Comparison of ENCODE assay signal across 8 cellular contexts in genomic region chr19:45973564-45974338, GRCh38. TPM values are rescaled to one million over a fixed set of nuclear protein-coding genes. Genes with fewer than 3 reads are reported as not detected.
DNase-seq lines count a peak whose midpoint lies in the region; ATAC-seq and TF ChIP-seq lines count a peak whose summit lies in the region.

Gene NOVA2, minus strand, starts transcription at chr19:45973865. Its CDS starts 514 bp downstream, at chr19:45973351.

- no peak within 1 kb of the TSS for H2BK120ac ChIP-seq in neuronal stem cell (ENCODE audit: low read depth, low read length)

- peaks cover 2% of the 10 kb centered on the region for H3K79me1 ChIP-seq in neuronal stem cell (ENCODE audit: low read depth, low read length)

- peaks cover 61% of the 10 kb centered on the region for H3K27me3 Mint-ChIP-seq in activated T-helper 1 cell treated with anti-CD3 and anti-CD28 coated beads, Interleukin-12 subunit alpha, Interleukin-12 subunit beta, Interleukin-2, Interleukin-4 antibody, amounts not matched to agents 30 ng/mL and 10 ng/mL and 1 ng/mL, durations not matched to agents 14 hours and 24 hours and 36 hours (ENCODE audit: insufficient read depth)

- peak within 1 kb of the TSS; percentile 86 for H3K9ac ChIP-seq in neuronal stem cell (ENCODE audit: low read depth, low read length, poor library complexity)

- H3K4me1 ChIP-seq in gastroesophageal sphincter (peaks cover 0 to 20% (median 3%) of the 10 kb centered on the region in 3 donors), neuronal stem cell (ENCODE audit: control insufficient read depth in 2 of 2, insufficient read depth in 1 of 2, low read depth in 1 of 2, low read length in 2 of 2) (peaks cover 17 to 36% of the 10 kb centered on the region in 2 donors)

- peak within 1 kb of the TSS; percentile 78 for H3K4me2 ChIP-seq in neuronal stem cell (ENCODE audit: insufficient read depth, low read length, poor library complexity, severe bottlenecking)

- peak within 1 kb of the TSS; percentile 90 for H3K14ac ChIP-seq in neuronal stem cell (ENCODE audit: low read length)

- H2BK5ac ChIP-seq in neuronal stem cell (ENCODE audit: low read length) = no peak within 1 kb of the TSS

- H3K4me1 Mint-ChIP-seq in activated T-helper 1 cell treated with anti-CD3 and anti-CD28 coated beads, Interleukin-12 subunit alpha, Interleukin-12 subunit beta, Interleukin-2, Interleukin-4 antibody, amounts not matched to agents 30 ng/mL and 10 ng/mL and 1 ng/mL, durations not matched to agents 14 hours and 24 hours and 36 hours (ENCODE audit: low read depth) = peaks cover 16% of the 10 kb centered on the region

- TF ChIP-seq CTCF in GM13976 (IDR thresholded peaks at IDR 0.05; ENCODE audit: borderline replicate concordance, control extremely low read depth, extremely low read depth, insufficient read depth, missing control alignments) (no peak), gastroesophageal sphincter (IDR thresholded peaks at IDR 0.05) (no peak)

- H3K27ac Mint-ChIP-seq in activated T-helper 1 cell treated with anti-CD3 and anti-CD28 coated beads, Interleukin-12 subunit alpha, Interleukin-12 subunit beta, Interleukin-2, Interleukin-4 antibody, amounts not matched to agents 30 ng/mL and 10 ng/mL and 1 ng/mL, durations not matched to agents 14 hours and 24 hours and 36 hours = no peak within 1 kb of the TSS

- 20% methylated on average over 2 of the region's 56 CpGs; no CpG with 5 or more reads in 1 of the 2 donors for WGBS in gastroesophageal sphincter (ENCODE audit: low coverage in 1 of 2), 2 donors
- no CpG with 5 or more reads among the region's 56 CpGs for WGBS in neuronal stem cell (ENCODE audit: extremely low coverage in 2 of 2, insufficient read length in 2 of 2, insufficient replicate concordance in 1 of 2), 2 donors

- intact Hi-C loops in activated T-helper 1 cell treated with anti-CD3 and anti-CD28 coated beads, Interleukin-12 subunit alpha, Interleukin-12 subunit beta, Interleukin-2, Interleukin-4 antibody, amounts not matched to agents 30 ng/mL and 10 ng/mL and 1 ng/mL, durations not matched to agents 14 hours and 24 hours and 36 hours (cut with micrococcal nuclease) = loop anchor here (1.0 kb wide), 1 partner anchor 22 kb away; the partner anchor contains the start of gene CCDC61

- peak within 1 kb of the TSS in 3 of 4 donors; percentile 57 to 79 (median 57) for H3K27ac ChIP-seq in gastroesophageal sphincter
- no peak within 1 kb of the TSS for H3K27ac ChIP-seq in neuronal stem cell (replicated peaks; ENCODE audit: low read length)

- no peak within 1 kb of the TSS for H3K4me3 Mint-ChIP-seq in activated T-helper 1 cell treated with anti-CD3 and anti-CD28 coated beads, Interleukin-12 subunit alpha, Interleukin-12 subunit beta, Interleukin-2, Interleukin-4 antibody, amounts not matched to agents 30 ng/mL and 10 ng/mL and 1 ng/mL, durations not matched to agents 14 hours and 24 hours and 36 hours

- H2AK5ac ChIP-seq in neuronal stem cell (ENCODE audit: low read depth, low read length) = peak within 1 kb of the TSS; percentile 3

- peaks cover 95% of the 10 kb centered on the region for H3K27me3 ChIP-seq in gastroesophageal sphincter
- no peaks in the 10 kb centered on the region for H3K27me3 ChIP-seq in neuronal stem cell (ENCODE audit: control insufficient read depth in 3 of 3, insufficient read depth in 3 of 3, low read depth in 1 of 3, low read length in 3 of 3)

- no peaks in the 10 kb centered on the region for H3K9me3 Mint-ChIP-seq in activated T-helper 1 cell treated with anti-CD3 and anti-CD28 coated beads, Interleukin-12 subunit alpha, Interleukin-12 subunit beta, Interleukin-2, Interleukin-4 antibody, amounts not matched to agents 30 ng/mL and 10 ng/mL and 1 ng/mL, durations not matched to agents 14 hours and 24 hours and 36 hours

- no peak within 1 kb of the TSS for H4K8ac ChIP-seq in neuronal stem cell (ENCODE audit: low read depth, low read length)

- TF ChIP-seq EP300 in gastroesophageal sphincter (IDR thresholded peaks at IDR 0.05) = no peak

- H3K36me3 ChIP-seq in gastroesophageal sphincter (no peaks in the 10 kb centered on the region), neuronal stem cell (replicated peaks in 1 of 2; ENCODE audit: control insufficient read depth in 2 of 2, insufficient read depth in 2 of 2, low read length in 2 of 2) (peaks cover 0 to 25% of the 10 kb centered on the region in 2 donors)

- H4K91ac ChIP-seq in neuronal stem cell (ENCODE audit: low read depth, low read length, poor library complexity) = no peak within 1 kb of the TSS

- H3K4me3 ChIP-seq in gastroesophageal sphincter (peak within 1 kb of the TSS; percentile 9 to 50), neuronal stem cell (ENCODE audit: low read length in 2 of 2) (peak within 1 kb of the TSS; percentile 75 to 87)

- peak within 1 kb of the TSS; percentile 91 for H3K18ac ChIP-seq in neuronal stem cell (ENCODE audit: low read length)

- no peaks in the 10 kb centered on the region for H3K9me3 ChIP-seq in gastroesophageal sphincter
- no peaks in the 10 kb centered on the region for H3K9me3 ChIP-seq in neuronal stem cell (replicated peaks in 1 of 2; ENCODE audit: control insufficient read depth in 2 of 2, insufficient read depth in 1 of 2, low read depth in 1 of 2, low read length in 2 of 2)

- TF ChIP-seq POLR2A in gastroesophageal sphincter (IDR thresholded peaks at IDR 0.05) = no peak

- peak; percentile 82 for ATAC-seq in gastroesophageal sphincter
- no peak for ATAC-seq in HG02973 (IDR thresholded peaks at IDR 0.05; ENCODE audit: unreplicated experiment)

- H2BK15ac ChIP-seq in neuronal stem cell (ENCODE audit: low read length) = no peak within 1 kb of the TSS

- H2BK12ac ChIP-seq in neuronal stem cell (ENCODE audit: low read length) = no peak within 1 kb of the TSS

- peak; percentile 81 for DNase-seq in GM13976 (ENCODE audit: low spot score)
- peak; percentile 92 for DNase-seq in NCI-H2227 (lab: John Stamatoyannopoulos, UW; ENCODE audit: unreplicated experiment)
- DNase-seq in activated T-helper 1 cell treated with anti-CD3 and anti-CD28 coated beads, Interleukin-12 subunit alpha, Interleukin-12 subunit beta, Interleukin-2, Interleukin-4 antibody, amounts not matched to agents 30 ng/mL and 10 ng/mL and 1 ng/mL, durations not matched to agents 14 hours and 24 hours and 36 hours (ENCODE audit: low spot score) = peak; percentile 46
- peak; percentile 89 for DNase-seq in neuronal stem cell (ENCODE audit: low spot score)
- no peak for DNase-seq in NK-92 treated with Interleukin-12 subunit alpha and Interleukin-12 subunit beta, amount 100 ng/mL, for 24 hours (lab: John Stamatoyannopoulos, UW)
- DNase-seq in DMS153 treated with DMSO at 0.1 percent for 48 hours (lab: John Stamatoyannopoulos, UW; ENCODE audit: unreplicated experiment) = no peak

- no peaks in the 10 kb centered on the region for H3K36me3 Mint-ChIP-seq in activated T-helper 1 cell treated with anti-CD3 and anti-CD28 coated beads, Interleukin-12 subunit alpha, Interleukin-12 subunit beta, Interleukin-2, Interleukin-4 antibody, amounts not matched to agents 30 ng/mL and 10 ng/mL and 1 ng/mL, durations not matched to agents 14 hours and 24 hours and 36 hours (ENCODE audit: low read depth)

- in situ Hi-C loops in GM13976 (cut with MboI; ENCODE audit: low sequenced_read_pairs, unreplicated experiment) = no loop called here

- H2AFZ ChIP-seq in neuronal stem cell (ENCODE audit: low read length) = peak within 1 kb of the TSS; percentile 86

- no peak within 1 kb of the TSS for H3K4ac ChIP-seq in neuronal stem cell (ENCODE audit: low read length)

- peak within 1 kb of the TSS; percentile 26 for H3K23ac ChIP-seq in neuronal stem cell (ENCODE audit: low read depth, low read length, poor library complexity)

RNA-seq across cellular contexts. Expression of gene NOVA2, which starts in this region (rescaled TPM):
- total RNA-seq in activated T-helper 1 cell treated with anti-CD3 and anti-CD28 coated beads, Interleukin-12 subunit alpha, Interleukin-12 subunit beta, Interleukin-2, Interleukin-4 antibody, amounts not matched to agents 30 ng/mL and 10 ng/mL and 1 ng/mL, durations not matched to agents 14 hours and 24 hours and 36 hours = not detected in 2 replicates
- 1 to 10 TPM in 3 of 4 donors, under 1 TPM in 1; 0.67 to 5.1 (median 3.0) TPM for total RNA-seq in gastroesophageal sphincter
- polyA plus RNA-seq in neuronal stem cell (2013, experiment 1 of 2) = 12.8 TPM
- polyA plus RNA-seq in neuronal stem cell (2013, experiment 2 of 2) = 13.4 TPM

Comparison
In these comparisons a context has a peak if more than half of its experiments do, and no peak if none do; other contexts are left out.
1. Peak in DNase-seq in activated T-helper 1 cell treated with anti-CD3 and anti-CD28 coated beads, Interleukin-12 subunit alpha, Interleukin-12 subunit beta, Interleukin-2, Interleukin-4 antibody, amounts not matched to agents 30 ng/mL and 10 ng/mL and 1 ng/mL, durations not matched to agents 14 hours and 24 hours and 36 hours; RNA of the gene not detected or under 1 TPM.
2. DNase-seq: peak in GM13976 (single experiment), NCI-H2227 (single experiment) and neuronal stem cell (single experiment); none in NK-92 treated with Interleukin-12 subunit alpha and Interleukin-12 subunit beta, amount 100 ng/mL, for 24 hours (single experiment) and DMS153 treated with DMSO at 0.1 percent for 48 hours (single experiment).